ENCODE assay signal across 6 cellular contexts in genomic region chr12:21998782-21999181, GRCh38. TPM values are rescaled to one million over a fixed set of nuclear protein-coding genes. Genes with fewer than 3 reads are reported as not detected.
"Had no signal": no experiment of that assay in that cellular context is flagged by ENCODE, and none has a peak within 500 bp of the region (broad histone marks: within the 10 kb centered on the region; RNA-seq: fewer than 3 reads in every experiment).

No MANE protein-coding gene starts in this region.

- DNase-seq: H9, HCEC 1CT, IMR-90 had no signal

- ATAC-seq: GM23338 had no signal

- H3K4me3 ChIP-seq: GM23338 had no signal

RNA-seq across cellular contexts. Expression of gene ABCC9, which starts 57.6 kb away (rescaled TPM):
- total RNA-seq: GM23338, H1, H9, HT-29 had no signal
- polyA plus RNA-seq: GM23338 had no signal
